ENCODE assay signal across 10 cellular contexts in genomic region chr6:144411506-144412165, GRCh38.
A peak's percentile ranks its signal among the peaks of the same experiment; 100 is the strongest.
DNase-seq lines count a peak whose midpoint lies in the region; ATAC-seq and TF ChIP-seq lines count a peak whose summit lies in the region.
"Had no signal": no experiment of that assay in that cellular context is flagged by ENCODE, and none has a peak within 500 bp of the region (broad histone marks: within the 10 kb centered on the region; RNA-seq: fewer than 3 reads in every experiment).

No MANE protein-coding gene starts in this region.

- H2AFZ ChIP-seq in osteoblast (ENCODE audit: low read length), result no peak overlapping the region

- peaks cover 3% of the 10 kb centered on the region for H3K9me3 Mint-ChIP-seq in chondrocyte (ENCODE audit: low read depth)

- no peak overlapping the region for H3K4me3 Mint-ChIP-seq in chondrocyte (ENCODE audit: unreplicated experiment)

- ATAC-seq in HG03135 (IDR thresholded peaks at IDR 0.05; ENCODE audit: unreplicated experiment), result peak; percentile 69

- TF ChIP-seq CTCF in osteoblast (IDR thresholded peaks at IDR 0.05; ENCODE audit: extremely low read depth, low read depth, low read length) (no peak), chondrocyte (IDR thresholded peaks at IDR 0.05) (no peak)

- DNase-seq in EH (ENCODE audit: low read depth) (peak; percentile 39), adipocyte (ENCODE audit: low read depth) (peak; percentile 35), osteoblast (ENCODE audit: insufficient read length, low spot score, missing footprints) (peak; percentile 14), chondrocyte (ENCODE audit: low spot score) (no peak), amniotic stem cell (lab: John Stamatoyannopoulos, UW) (no peak), iPS-NIHi11 (ENCODE audit: low spot score) (no peak)
- DNase-seq: central memory CD4-positive, alpha-beta T cell; NCI-H2107; testis had no signal

- H3K4me1 Mint-ChIP-seq in chondrocyte (ENCODE audit: low read depth), result peaks cover 51% of the 10 kb centered on the region

- H3K36me3 ChIP-seq in adipocyte (ENCODE audit: control insufficient read depth, insufficient read depth, low read length, severe bottlenecking) (no peaks in the 10 kb centered on the region), osteoblast (ENCODE audit: insufficient read depth, low read length) (no peaks in the 10 kb centered on the region)

- H3K27me3 ChIP-seq in adipocyte (replicated peaks; ENCODE audit: control insufficient read depth, insufficient read depth, low read length), result no peaks in the 10 kb centered on the region
- H3K27me3 ChIP-seq in osteoblast (ENCODE audit: insufficient read depth, low read length), result no peaks in the 10 kb centered on the region
- H3K27me3 ChIP-seq: testis had no signal

- no peak overlapping the region for H3K27ac Mint-ChIP-seq in chondrocyte (ENCODE audit: unreplicated experiment)

- H3K4me1 ChIP-seq in adipocyte (ENCODE audit: control insufficient read depth, insufficient read depth, low read length) (peaks cover 42% of the 10 kb centered on the region), osteoblast (ENCODE audit: insufficient read depth, low read length) (peaks cover 41% of the 10 kb centered on the region)
- H3K4me1 ChIP-seq: testis had no signal

- peak overlapping the region; percentile 17 for H3K27ac ChIP-seq in osteoblast (ENCODE audit: low read depth, low read length)
- H3K27ac ChIP-seq: testis had no signal

- H3K9ac ChIP-seq in adipocyte (ENCODE audit: low read length), result no peak overlapping the region

- H3K36me3 Mint-ChIP-seq in chondrocyte (ENCODE audit: low read depth), result peaks cover 2% of the 10 kb centered on the region

- H3K9me3 ChIP-seq in adipocyte (ENCODE audit: control insufficient read depth, low read length) (no peaks in the 10 kb centered on the region), osteoblast (ENCODE audit: low read depth, low read length) (no peaks in the 10 kb centered on the region)
- H3K9me3 ChIP-seq: testis had no signal

- H3K4me3 ChIP-seq in adipocyte (ENCODE audit: low read length) (no peak overlapping the region), osteoblast (ENCODE audit: insufficient read depth, low read length) (peak overlapping the region; percentile 39)
- H3K4me3 ChIP-seq: testis had no signal

- H3K79me2 ChIP-seq in osteoblast (ENCODE audit: insufficient read depth, low read length), result peaks cover 79% of the 10 kb centered on the region

- H4K20me1 ChIP-seq in osteoblast (ENCODE audit: insufficient read depth, low read length), result peaks cover 18% of the 10 kb centered on the region

- H3K27me3 Mint-ChIP-seq in chondrocyte (ENCODE audit: low read depth), result no peaks in the 10 kb centered on the region

- peak overlapping the region; percentile 76 for H3K4me2 ChIP-seq in osteoblast (ENCODE audit: insufficient read depth, low read length)

Comparison
In these comparisons a context has a peak if more than half of its experiments do, and no peak if none do; other contexts are left out.
1. DNase-seq: peak in EH (single experiment), adipocyte (single experiment) and osteoblast (single experiment); none in chondrocyte (single experiment), amniotic stem cell (single experiment) and iPS-NIHi11 (single experiment).